ENCODE assay signal across 1 cellular context in the genomic region with DNA sequence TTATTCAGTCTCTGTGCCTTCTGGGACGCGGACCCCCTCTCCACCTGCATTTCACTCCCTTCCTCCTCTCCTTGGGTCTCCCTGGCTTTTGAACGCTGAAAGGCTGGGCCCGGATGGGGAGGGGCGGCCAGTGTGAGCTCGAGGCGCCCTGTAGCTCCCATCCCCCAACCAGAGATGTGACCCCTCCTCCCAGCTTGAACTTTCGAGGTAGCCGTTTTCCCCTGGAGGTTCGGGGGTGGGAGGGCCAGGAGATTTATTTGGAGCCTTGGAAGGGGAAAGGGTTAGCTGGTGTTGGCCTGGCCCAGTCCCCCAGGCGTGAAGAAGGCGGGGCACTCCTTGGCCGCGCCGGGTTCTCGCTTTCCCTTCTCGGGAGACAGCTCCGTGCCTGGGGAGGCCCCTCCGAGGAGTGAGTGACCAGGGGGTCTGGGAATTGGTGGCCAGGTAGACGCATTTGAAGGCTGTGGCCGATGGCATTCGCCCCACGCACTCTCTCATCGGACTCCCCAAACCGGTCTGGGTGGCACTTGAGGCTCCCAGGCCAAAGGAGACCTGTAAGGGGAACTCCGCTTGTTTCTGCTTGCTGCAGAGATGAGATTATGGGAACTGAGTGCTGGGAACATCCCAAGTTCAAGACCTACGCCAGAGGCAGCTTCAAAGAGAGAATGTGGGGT.
TF ChIP-seq lines count a peak whose summit lies in the region.

No MANE protein-coding gene starts in this region.

TF ChIP-seq in K562, 482 proteins besides CTCF, POLR2A, EP300 and RAD21 (continued from another document):
- TF ChIP-seq HOMEZ (CRISPR knock-in tag; IDR thresholded peaks at IDR 0.05) (no peak), ZC3H11A (IDR thresholded peaks at IDR 0.05; ENCODE audit: low read depth, low read length) (no peak), ZNF384 (IDR thresholded peaks at IDR 0.05; ENCODE audit: low read depth, low read length) (no peak), USF1 (CRISPR knock-in tag; IDR thresholded peaks at IDR 0.05) (no peak), ESRRA (IDR thresholded peaks at IDR 0.05; ENCODE audit: borderline replicate concordance, low read depth) (no peak), GATAD2A (IDR thresholded peaks at IDR 0.05) (peak; percentile 42; the same call in 1 of the 2 replicates), EGR1 (conservative IDR thresholded peaks at IDR 0.05) (no peak), HMG20B (CRISPR knock-in tag; IDR thresholded peaks at IDR 0.05) (no peak), TAL1 (IDR thresholded peaks at IDR 0.05) (no peak), DPF2 (IDR thresholded peaks at IDR 0.05) (no peak), CBFA2T2 (conservative IDR thresholded peaks at IDR 0.05) (no peak), ZNF785 (CRISPR knock-in tag; IDR thresholded peaks at IDR 0.05) (no peak), MYBL2 (IDR thresholded peaks at IDR 0.05; ENCODE audit: low read depth) (no peak), MYBL2 (CRISPR knock-in tag; IDR thresholded peaks at IDR 0.05; ENCODE audit: borderline replicate concordance) (no peak), ZNF695 (CRISPR knock-in tag; IDR thresholded peaks at IDR 0.05) (no peak)
